In the genomic region with DNA sequence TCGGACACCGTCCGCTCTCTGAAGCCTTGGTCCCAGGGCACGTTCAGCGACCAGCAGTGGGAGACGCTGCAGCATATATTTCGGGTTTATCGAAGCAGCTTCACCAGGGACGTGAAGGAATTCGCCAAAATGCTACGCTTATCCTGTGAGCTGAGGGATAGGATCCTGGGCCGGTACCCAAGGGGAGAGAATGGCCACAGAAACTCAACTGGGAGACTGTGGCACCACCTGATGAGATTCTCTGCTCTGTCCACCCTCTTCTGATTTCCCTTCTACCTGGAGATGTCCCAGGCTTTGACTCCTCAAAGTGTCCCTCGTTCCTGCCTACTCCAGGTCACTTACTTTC, we compare ENCODE assay signal across 1 cellular context.
TF ChIP-seq lines count a peak whose summit lies in the region.

No MANE protein-coding gene starts in this region.

TF ChIP-seq in GM12878, 131 proteins besides CTCF, POLR2A, EP300 and RAD21 (continued from another document):
- no peak for TF ChIP-seq GABPA (IDR thresholded peaks at IDR 0.05; ENCODE audit: low read depth)
